ENCODE assay signal across 8 cellular contexts in genomic region chrX:154444755-154445246, GRCh38. TPM values are rescaled to one million over a fixed set of nuclear protein-coding genes. Genes with fewer than 3 reads are reported as not detected.
DNase-seq lines count a peak whose midpoint lies in the region; ATAC-seq and TF ChIP-seq lines count a peak whose summit lies in the region.

No MANE protein-coding gene starts in this region.

- no peak for TF ChIP-seq CTCF in testis (IDR thresholded peaks at IDR 0.05)

- no peak for TF ChIP-seq POLR2A in testis (IDR thresholded peaks at IDR 0.05)

- H3K36me3 ChIP-seq in testis (ENCODE audit: low read depth, missing control alignments), result no peaks in the 10 kb centered on the region

- CTCF ChIA-PET in activated CD8-positive, alpha-beta memory T cell treated with anti-CD3 and anti-CD28 coated beads, Interleukin-2, amount 10 ng/mL, durations not matched to agents 7 days and 5 days (lab: Charles Lee), result interaction anchor here (1.7 kb wide), 1 partner anchor 46 kb away, joined by 4 read pairs; the partner anchor contains the start of gene RPL10

- intact Hi-C loops in testis (cut with DNase I; ENCODE audit: low total_unique reads), result no loop called here

- H3K4me3 Mint-ChIP-seq in activated CD8-positive, alpha-beta memory T cell treated with anti-CD3 and anti-CD28 coated beads, Interleukin-2, amount 10 ng/mL, durations not matched to agents 7 days and 5 days, result peak overlapping the region; percentile 68
- peak overlapping the region; percentile 66 for H3K4me3 Mint-ChIP-seq in activated naive CD8-positive, alpha-beta T cell treated with anti-CD3 and anti-CD28 coated beads, Interleukin-2, amount 50 U/mL, for 24 hours

- no peak overlapping the region for H3K27ac Mint-ChIP-seq in activated CD8-positive, alpha-beta memory T cell treated with anti-CD3 and anti-CD28 coated beads, Interleukin-2, amount 10 ng/mL, durations not matched to agents 7 days and 5 days
- no peak overlapping the region for H3K27ac Mint-ChIP-seq in activated naive CD8-positive, alpha-beta T cell treated with anti-CD3 and anti-CD28 coated beads, Interleukin-2, amount 50 U/mL, for 24 hours

- H3K4me1 Mint-ChIP-seq in activated CD8-positive, alpha-beta memory T cell treated with anti-CD3 and anti-CD28 coated beads, Interleukin-2, amount 10 ng/mL, durations not matched to agents 7 days and 5 days, result peaks cover 20% of the 10 kb centered on the region
- H3K4me1 Mint-ChIP-seq in activated naive CD8-positive, alpha-beta T cell treated with anti-CD3 and anti-CD28 coated beads, Interleukin-2, amount 50 U/mL, for 24 hours, result peaks cover 10% of the 10 kb centered on the region

- 74% methylated on average over 9 of the region's 13 CpGs; no CpG with 5 or more reads in 1 of the 2 donors for WGBS in testis, 2 donors

- H3K36me3 Mint-ChIP-seq in activated CD8-positive, alpha-beta memory T cell treated with anti-CD3 and anti-CD28 coated beads, Interleukin-2, amount 10 ng/mL, durations not matched to agents 7 days and 5 days, result peaks cover 8% of the 10 kb centered on the region
- peaks cover 10% of the 10 kb centered on the region for H3K36me3 Mint-ChIP-seq in activated naive CD8-positive, alpha-beta T cell treated with anti-CD3 and anti-CD28 coated beads, Interleukin-2, amount 50 U/mL, for 24 hours (ENCODE audit: low read depth)

- H3K27ac ChIP-seq in layer of hippocampus (ENCODE audit: low read depth, low read length) (peak overlapping the region; percentile 81), testis (peak overlapping the region; percentile 76 to 83)

- peaks cover 5% of the 10 kb centered on the region for H3K4me1 ChIP-seq in testis

- peak overlapping the region; percentile 57 to 58 for H3K4me3 ChIP-seq in testis

- no peak for DNase-seq in activated CD8-positive, alpha-beta memory T cell treated with anti-CD3 and anti-CD28 coated beads, Interleukin-2, amount 10 ng/mL, durations not matched to agents 7 days and 5 days
- no peak for DNase-seq in activated CD8-positive, alpha-beta memory T cell treated with anti-CD3 and anti-CD28 coated beads, Interleukin-2, amount 50 U/mL, for 4 hours
- no peak for DNase-seq in activated naive CD8-positive, alpha-beta T cell treated with anti-CD3 and anti-CD28 coated beads, Interleukin-2, amount 50 U/mL, for 24 hours
- DNase-seq in testis (no peak), GOT3 (lab: John Stamatoyannopoulos, UW) (no peak)

- no peak for ATAC-seq in activated CD8-positive, alpha-beta memory T cell treated with anti-CD3 and anti-CD28 coated beads, Interleukin-2, amount 10 ng/mL, durations not matched to agents 7 days and 5 days
- ATAC-seq in activated naive CD8-positive, alpha-beta T cell treated with anti-CD3 and anti-CD28 coated beads, Interleukin-2, amount 50 U/mL, for 24 hours, result no peak
- ATAC-seq in GM21381 (IDR thresholded peaks at IDR 0.05; ENCODE audit: unreplicated experiment) (no peak), HG03571 (IDR thresholded peaks at IDR 0.05; ENCODE audit: unreplicated experiment) (no peak)

- H3K9me3 Mint-ChIP-seq in activated CD8-positive, alpha-beta memory T cell treated with anti-CD3 and anti-CD28 coated beads, Interleukin-2, amount 10 ng/mL, durations not matched to agents 7 days and 5 days (ENCODE audit: low read depth), result no peaks in the 10 kb centered on the region
- no peaks in the 10 kb centered on the region for H3K9me3 Mint-ChIP-seq in activated naive CD8-positive, alpha-beta T cell treated with anti-CD3 and anti-CD28 coated beads, Interleukin-2, amount 50 U/mL, for 24 hours

- H3K27me3 Mint-ChIP-seq in activated CD8-positive, alpha-beta memory T cell treated with anti-CD3 and anti-CD28 coated beads, Interleukin-2, amount 10 ng/mL, durations not matched to agents 7 days and 5 days, result no peaks in the 10 kb centered on the region
- H3K27me3 Mint-ChIP-seq in activated naive CD8-positive, alpha-beta T cell treated with anti-CD3 and anti-CD28 coated beads, Interleukin-2, amount 50 U/mL, for 24 hours, result no peaks in the 10 kb centered on the region

- H3K27me3 ChIP-seq in layer of hippocampus (ENCODE audit: control insufficient read depth, insufficient read depth, low read length) (no peaks in the 10 kb centered on the region), testis (no peaks in the 10 kb centered on the region)

- no peaks in the 10 kb centered on the region for H3K9me3 ChIP-seq in testis

RNA-seq across cellular contexts. Expression of gene FAM50A, which starts 0.9 kb away (rescaled TPM):
- total RNA-seq in activated CD8-positive, alpha-beta memory T cell treated with anti-CD3 and anti-CD28 coated beads, Interleukin-2, amount 10 ng/mL, durations not matched to agents 7 days and 5 days, result 10 to 100 TPM; 66.2 to 70.5 TPM
- 10 to 100 TPM; 38.4 to 38.5 TPM for total RNA-seq in testis
- polyA plus RNA-seq in testis (ENCODE audit: insufficient read depth, low read depth, low replicate concordance), result 29.6 TPM

RNA-seq across cellular contexts. Expression of gene GDI1, which starts 7.8 kb away (rescaled TPM):
- 100 to 1,000 TPM in 1 of 2 experiments, 10 to 100 TPM in 1; 99.0 to 117 TPM for total RNA-seq in activated CD8-positive, alpha-beta memory T cell treated with anti-CD3 and anti-CD28 coated beads, Interleukin-2, amount 10 ng/mL, durations not matched to agents 7 days and 5 days
- 100 to 1,000 TPM; 158 to 162 TPM for total RNA-seq in testis
- 118 TPM for polyA plus RNA-seq in testis (ENCODE audit: insufficient read depth, low read depth, low replicate concordance)

RNA-seq across cellular contexts. Expression of gene PLXNA3, which starts 13.3 kb away (rescaled TPM):
- total RNA-seq in activated CD8-positive, alpha-beta memory T cell treated with anti-CD3 and anti-CD28 coated beads, Interleukin-2, amount 10 ng/mL, durations not matched to agents 7 days and 5 days, result 10 to 100 TPM; 42.3 to 48.5 TPM
- 10 to 100 TPM; 37.3 to 63.5 TPM for total RNA-seq in testis
- polyA plus RNA-seq in testis (ENCODE audit: insufficient read depth, low read depth, low replicate concordance), result 24.7 TPM

RNA-seq across cellular contexts. Expression of gene ATP6AP1, which starts 16.3 kb away (rescaled TPM):
- total RNA-seq in activated CD8-positive, alpha-beta memory T cell treated with anti-CD3 and anti-CD28 coated beads, Interleukin-2, amount 10 ng/mL, durations not matched to agents 7 days and 5 days, result 10 to 100 TPM; 42.0 to 48.4 TPM
- total RNA-seq in testis, result 100 to 1,000 TPM in 1 of 2 donors, 10 to 100 TPM in 1; 95.1 to 158 TPM
- 119 TPM for polyA plus RNA-seq in testis (ENCODE audit: insufficient read depth, low read depth, low replicate concordance)

RNA-seq across cellular contexts. Expression of gene TAFAZZIN, which starts 33.5 kb away (rescaled TPM):
- total RNA-seq in activated CD8-positive, alpha-beta memory T cell treated with anti-CD3 and anti-CD28 coated beads, Interleukin-2, amount 10 ng/mL, durations not matched to agents 7 days and 5 days, result 10 to 100 TPM; 77.1 to 90.2 TPM
- 10 to 100 TPM; 32.1 to 48.7 TPM for total RNA-seq in testis
- 11.8 TPM for polyA plus RNA-seq in testis (ENCODE audit: insufficient read depth, low read depth, low replicate concordance)
